ENCODE assay signal across 8 cellular contexts in genomic region chr15:51649659-51650521, GRCh38. TPM values are rescaled to one million over a fixed set of nuclear protein-coding genes. Genes with fewer than 3 reads are reported as not detected.
DNase-seq lines count a peak whose midpoint lies in the region; ATAC-seq and TF ChIP-seq lines count a peak whose summit lies in the region.

No MANE protein-coding gene starts in this region.

- no peaks in the 10 kb centered on the region for H3K27me3 ChIP-seq in vagina

- no peak overlapping the region for H3K4me3 ChIP-seq in epithelial cell of esophagus (ENCODE audit: low read length)
- no peak overlapping the region for H3K4me3 ChIP-seq in vagina

- CTCF ChIA-PET in activated B cell treated with CpG ODN at 0.5 μM for 24 hours (lab: Charles Lee) = interaction anchor here (0.6 to 8.6 kb wide), 31 partner anchors 11 to 613 kb away, joined by 3 to 348 read pairs (median 5); partner anchors contain the start of gene LYSMD2

- H3K9me3 ChIP-seq in vagina = no peaks in the 10 kb centered on the region

- no peak overlapping the region for H3K27ac ChIP-seq in vagina

- peak; percentile 70 for ATAC-seq in HG03439 (IDR thresholded peaks at IDR 0.05; ENCODE audit: unreplicated experiment)
- ATAC-seq in activated B cell treated with CpG ODN at 0.5 μM for 24 hours (ENCODE audit: low read depth) = peak; percentile 84

- POLR2A ChIA-PET in activated B cell treated with CpG ODN at 0.5 μM for 24 hours (lab: Charles Lee) = interaction anchor here (0.6 to 2.0 kb wide), 6 partner anchors 75 to 1448 kb away, joined by 3 to 28 read pairs (median 5); partner anchors contain the start of gene LYSMD2

- no peak overlapping the region for H3K4me3 Mint-ChIP-seq in activated T-cell treated with anti-CD3 and anti-CD28 coated beads, Interleukin-2, amount 50 U/mL, for 24 hours
- H3K4me3 Mint-ChIP-seq in activated B cell treated with CpG ODN at 0.5 μM for 24 hours = no peak overlapping the region

- no peak overlapping the region for H3K27ac Mint-ChIP-seq in activated T-cell treated with anti-CD3 and anti-CD28 coated beads, Interleukin-2, amount 50 U/mL, for 24 hours
- H3K27ac Mint-ChIP-seq in activated B cell treated with CpG ODN at 0.5 μM for 24 hours = no peak overlapping the region

- H3K36me3 Mint-ChIP-seq in activated T-cell treated with anti-CD3 and anti-CD28 coated beads, Interleukin-2, amount 50 U/mL, for 24 hours (ENCODE audit: low read depth) = no peaks in the 10 kb centered on the region
- no peaks in the 10 kb centered on the region for H3K36me3 Mint-ChIP-seq in activated B cell treated with CpG ODN at 0.5 μM for 24 hours (ENCODE audit: low read depth)

- H3K4me1 ChIP-seq in vagina = no peaks in the 10 kb centered on the region

- no peaks in the 10 kb centered on the region for H3K36me3 ChIP-seq in vagina

- intact Hi-C loops in activated B cell treated with CpG ODN at 0.5 μM for 24 hours (cut with micrococcal nuclease) (loop anchor here (1.0 to 2.0 kb wide), 3 partner anchors 77 to 126 kb away; no protein-coding TSS in a partner anchor), vagina (cut with DNase I) (loop anchor here (2.0 kb wide), 1 partner anchor 127 kb away; no protein-coding TSS in a partner anchor)

- no peaks in the 10 kb centered on the region for H3K9me3 Mint-ChIP-seq in activated T-cell treated with anti-CD3 and anti-CD28 coated beads, Interleukin-2, amount 50 U/mL, for 24 hours
- H3K9me3 Mint-ChIP-seq in activated B cell treated with CpG ODN at 0.5 μM for 24 hours = no peaks in the 10 kb centered on the region

- DNase-seq in activated T-cell treated with anti-CD3 and anti-CD28 coated beads for 24 hours (ENCODE audit: low read depth) = peak; percentile 26
- DNase-seq in activated T-cell treated with anti-CD3 and anti-CD28 coated beads, Interleukin-2, amount 50 U/mL, for 24 hours = no peak
- peak; percentile 72 for DNase-seq in NCI-H460 (ENCODE audit: extremely low read depth, low read depth)
- no peak for DNase-seq in activated B cell treated with CpG ODN at 0.5 μM for 24 hours
- peak; percentile 84 for DNase-seq in epithelial cell of esophagus (ENCODE audit: low read depth)
- peak; percentile 67 for DNase-seq in middle frontal gyrus (ENCODE audit: extremely low spot score, low spot score)
- no peak for DNase-seq in vagina (ENCODE audit: extremely low spot score in 2 of 2)

- TF ChIP-seq POLR2A in vagina (IDR thresholded peaks at IDR 0.05) = no peak

- no peaks in the 10 kb centered on the region for H3K27me3 Mint-ChIP-seq in activated T-cell treated with anti-CD3 and anti-CD28 coated beads, Interleukin-2, amount 50 U/mL, for 24 hours
- H3K27me3 Mint-ChIP-seq in activated B cell treated with CpG ODN at 0.5 μM for 24 hours = no peaks in the 10 kb centered on the region

- TF ChIP-seq CTCF in activated B cell treated with CpG ODN at 0.5 μM for 24 hours (IDR thresholded peaks at IDR 0.05) = no peak
- peak; percentile 72 for TF ChIP-seq CTCF in epithelial cell of esophagus (IDR thresholded peaks at IDR 0.05; ENCODE audit: insufficient read depth, low read depth, low read length, missing control alignments)
- TF ChIP-seq CTCF in vagina (IDR thresholded peaks at IDR 0.05) = peak; percentile 43 to 78 (median 50)

- no peaks in the 10 kb centered on the region for H3K4me1 Mint-ChIP-seq in activated T-cell treated with anti-CD3 and anti-CD28 coated beads, Interleukin-2, amount 50 U/mL, for 24 hours (ENCODE audit: low read depth)
- H3K4me1 Mint-ChIP-seq in activated B cell treated with CpG ODN at 0.5 μM for 24 hours = no peaks in the 10 kb centered on the region

RNA-seq across cellular contexts. Expression of gene DMXL2, which starts 27.3 kb away (rescaled TPM):
- total RNA-seq in NCI-H460 (2014; rRNA removed; shearing (Covaris generic)) = 42.3 and 48.5 TPM in 2 replicates
- polyA plus RNA-seq in NCI-H460 (2014; cell fraction: nucleus; rRNA removed) = 114 and 159 TPM in 2 replicates
- total RNA-seq in activated B cell treated with CpG ODN at 0.5 μM for 24 hours (5.3 and 6.1 TPM in 2 replicates), vagina (23.6 TPM)

RNA-seq across cellular contexts. Expression of gene SCG3, which starts 31.4 kb away (rescaled TPM):
- total RNA-seq in NCI-H460 (2014; rRNA removed; shearing (Covaris generic)) = not detected in 2 replicates
- polyA plus RNA-seq in NCI-H460 (2014; cell fraction: nucleus; rRNA removed) = 0.19 TPM in 1 of 2 replicates, not detected in the other
- total RNA-seq in activated B cell treated with CpG ODN at 0.5 μM for 24 hours (not detected in 2 replicates), vagina (1.5 TPM)

Comparison
In these comparisons a context has a peak if more than half of its experiments do, and no peak if none do; other contexts are left out.
1. DNase-seq: peak in activated T-cell treated with anti-CD3 and anti-CD28 coated beads for 24 hours (single experiment), NCI-H460 (single experiment), epithelial cell of esophagus (single experiment) and middle frontal gyrus (single experiment); none in activated T-cell treated with anti-CD3 and anti-CD28 coated beads, Interleukin-2, amount 50 U/mL, for 24 hours (single experiment), activated B cell treated with CpG ODN at 0.5 μM for 24 hours (single experiment) and vagina (0 of 2).